In genomic region chr11:62378459-62379063, GRCh38 we compare ENCODE assay signal across 10 cellular contexts. TPM values are rescaled to one million over a fixed set of nuclear protein-coding genes. Genes with fewer than 3 reads are reported as not detected.
DNase-seq lines count a peak whose midpoint lies in the region; ATAC-seq and TF ChIP-seq lines count a peak whose summit lies in the region.
"Not testable (repeated sequence)": the region's sequence is repeated elsewhere in the genome, so short reads cannot be mapped to it uniquely, and the experiment has no call there.
"Had no signal": no experiment of that assay in that cellular context is flagged by ENCODE, and none has a peak within 500 bp of the region (broad histone marks: within the 10 kb centered on the region; RNA-seq: fewer than 3 reads in every experiment).

No MANE protein-coding gene starts in this region.

- not testable (repeated sequence) for H3K9me3 Mint-ChIP-seq in WTC11

- H3K4me1 Mint-ChIP-seq in WTC11 = peaks cover 34% of the 10 kb centered on the region

- H3K27ac ChIP-seq in AG04450 (ENCODE audit: low read depth, low read length) = not testable (repeated sequence)
- H3K27ac ChIP-seq in dorsolateral prefrontal cortex = peak overlapping the region; percentile 35 to 99 (median 94)

- POLR2A ChIA-PET in AG04450 (lab: Yijun Ruan, JAX); WTC11 (lab: Charles Lee): not testable (repeated sequence)

- intact Hi-C loops in dorsolateral prefrontal cortex (cut with DNase I) = loop anchor here (1.0 to 2.0 kb wide), 3 partner anchors 38 to 41 kb away; partner anchors contain the start of gene ASRGL1 (in 1 of the 2)

- H3K27ac Mint-ChIP-seq in WTC11 = not testable (repeated sequence)

- not testable (repeated sequence) for H3K27me3 ChIP-seq in AG04450 (ENCODE audit: control insufficient read depth, insufficient read depth, low read length); dorsolateral prefrontal cortex

- not testable (repeated sequence) for H3K9me3 ChIP-seq in AG04450 (ENCODE audit: control insufficient read depth, insufficient read depth, low read length)

- peak; percentile 39 for TF ChIP-seq CTCF in AG04450 (IDR thresholded peaks at IDR 0.05; ENCODE audit: low read depth, low read length)
- TF ChIP-seq CTCF in GM10266 (IDR thresholded peaks at IDR 0.05; ENCODE audit: control insufficient read depth, insufficient read depth, low read depth, missing control alignments) = peak; percentile 42
- peak; percentile 30; the same call in 1 of the 2 replicates for TF ChIP-seq CTCF in WTC11 (IDR thresholded peaks at IDR 0.05)
- peak; percentile 44 to 88 (median 74) for TF ChIP-seq CTCF in dorsolateral prefrontal cortex (IDR thresholded peaks at IDR 0.05 in 54 of 56, conservative IDR thresholded peaks at IDR 0.05 in 2 of 56; ENCODE audit: low read depth in 1 of 56, partially characterized antibody in 56 of 56)

- not testable (repeated sequence) for H3K4me3 ChIP-seq in AG04450 (ENCODE audit: low read depth, low read length)
- H3K4me3 ChIP-seq in dorsolateral prefrontal cortex = peak overlapping the region in 8 of 59 donors; percentile 4 to 24 (median 10)

- H3K27me3 Mint-ChIP-seq in WTC11 (ENCODE audit: low read depth) = not testable (repeated sequence)

- not testable (repeated sequence) for H3K36me3 Mint-ChIP-seq in WTC11

- not testable (repeated sequence) for ATAC-seq in WTC11

- DNase-seq in AG04450 (ENCODE audit: low read depth, low spot score); GM10266 (ENCODE audit: extremely low spot score); WTC11 (ENCODE audit: low spot score): not testable (repeated sequence)
- DNase-seq in NCI-H1092 treated with DMSO at 0.1 percent for 48 hours (lab: John Stamatoyannopoulos, UW) (peak; percentile 34), NOMO-1 (lab: John Stamatoyannopoulos, UW; ENCODE audit: unreplicated experiment in 2 of 2) (peak; percentile 28 to 42), dorsolateral prefrontal cortex (peak in 3 of 10 donors; percentile 26 to 61 (median 45)), inferior parietal cortex (ENCODE audit: extremely low spot score) (peak; percentile 89), pons (ENCODE audit: low spot score) (peak; percentile 91)

- CTCF ChIA-PET in AG04450 (lab: Charles Lee) = interaction anchor here (0.8 to 2.9 kb wide), 6 partner anchors 17 to 161 kb away, joined by 3 to 53 read pairs (median 4); no protein-coding TSS in a partner anchor
- CTCF ChIA-PET in WTC11 (lab: Charles Lee) = interaction anchor here (0.8 to 2.0 kb wide), 6 partner anchors 16 to 182 kb away, joined by 3 to 13 read pairs (median 4); no protein-coding TSS in a partner anchor

- not testable (repeated sequence) for H3K4me3 Mint-ChIP-seq in WTC11

RNA-seq across cellular contexts. Expression of gene SCGB1A1, which starts 40.3 kb away (rescaled TPM):
- not detected in 2 replicates for polyA plus RNA-seq in AG04450 (2011; rRNA removed)
- not detected in 2 replicates for polyA minus RNA-seq in AG04450 (2011; rRNA and poly(A)+ RNA removed)
- total RNA-seq in WTC11 (2021) (1.1 to 1.6 TPM (median 1.2 TPM) in 3 replicates), dorsolateral prefrontal cortex (1 to 10 TPM in 15 of 120 experiments, not detected in 105; 1.1 to 3.2 (median 1.4) TPM)
- total RNA-seq: mesenteric fat pad, subcutaneous adipose tissue had no signal

RNA-seq across cellular contexts. Expression of gene ASRGL1, which starts 41.3 kb away (rescaled TPM):
- 0.48 and 0.61 TPM in 2 replicates for polyA plus RNA-seq in AG04450 (2011; rRNA removed)
- 0.64 TPM in 1 of 2 replicates, not detected in the other for polyA minus RNA-seq in AG04450 (2011; rRNA and poly(A)+ RNA removed)
- total RNA-seq in WTC11 (2021) (36.3 to 51.6 TPM (median 41.5 TPM) in 3 replicates), dorsolateral prefrontal cortex (100 to 1,000 TPM in 11 of 120 experiments, 10 to 100 TPM in 109; 53.3 to 207 (median 76.0) TPM)
